In the genomic region with DNA sequence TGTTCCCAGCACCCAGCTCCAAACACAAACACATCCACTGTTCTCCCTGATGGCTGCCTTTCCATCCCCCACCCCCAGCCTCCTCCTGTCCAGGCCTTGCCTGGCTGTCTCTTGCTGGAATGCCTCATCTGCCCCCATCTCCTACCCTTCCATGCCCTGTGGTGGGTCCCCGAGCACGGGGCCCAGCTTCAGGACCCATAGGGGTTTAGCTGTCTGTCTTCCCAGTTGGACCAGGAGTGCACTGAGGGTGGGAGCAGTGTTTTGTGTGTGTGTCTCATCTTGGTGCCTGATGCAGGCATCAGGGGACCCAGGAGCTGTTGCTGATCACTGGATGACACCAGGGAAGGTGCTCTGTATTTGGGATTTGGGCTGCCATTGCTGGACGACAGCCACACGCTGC, we compare ENCODE assay signal across 27 cellular contexts. TPM values are rescaled to one million over a fixed set of nuclear protein-coding genes. Genes with fewer than 3 reads are reported as not detected.
A peak's percentile ranks its signal among the peaks of the same experiment; 100 is the strongest.
DNase-seq lines count a peak whose midpoint lies in the region; ATAC-seq and TF ChIP-seq lines count a peak whose summit lies in the region.
"Had no signal": no experiment of that assay in that cellular context is flagged by ENCODE, and none has a peak within 500 bp of the region (broad histone marks: within the 10 kb centered on the region; RNA-seq: fewer than 3 reads in every experiment).

No MANE protein-coding gene starts in this region.

- dilution Hi-C loops in IMR-90 (cut with HindIII; ENCODE audit: low sequenced_read_pairs, unreplicated experiment), result no loop called here

- peaks cover 2% of the 10 kb centered on the region for H3K36me3 Mint-ChIP-seq in endodermal cell (ENCODE audit: low read depth)
- H3K36me3 Mint-ChIP-seq: activated naive CD4-positive, alpha-beta T cell treated with anti-CD3 and anti-CD28 coated beads, Interleukin-2, amount 50 U/mL, for 24 hours; natural killer cell treated with Interleukin-12 subunit alpha and Interleukin-12 subunit beta and Interleukin-15 and Interleukin-18, amount 100 ng/mL, for 72 hours; T-cell had no signal

- peaks cover 33% of the 10 kb centered on the region for H3F3A ChIP-seq in smooth muscle cell (ENCODE audit: low read depth)

- H3K4ac ChIP-seq in IMR-90 (ENCODE audit: low read depth, low read length) (peak overlapping the region; percentile 71), mesendoderm (ENCODE audit: low read depth, low read length) (no peak overlapping the region)

- no peaks in the 10 kb centered on the region for H3K27me3 ChIP-seq in IMR-90 (ENCODE audit: control insufficient read depth, insufficient read depth, low read length)
- H3K27me3 ChIP-seq in endodermal cell (ENCODE audit: control insufficient read depth, insufficient read depth, low read length, poor library complexity, severe bottlenecking), result no peaks in the 10 kb centered on the region
- H3K27me3 ChIP-seq in mesendoderm (ENCODE audit: insufficient read depth, low read length, poor library complexity), result no peaks in the 10 kb centered on the region
- no peaks in the 10 kb centered on the region for H3K27me3 ChIP-seq in smooth muscle cell (ENCODE audit: low read depth)
- H3K27me3 ChIP-seq: esophagus muscularis mucosa, hepatocyte, testis had no signal

- H2AK5ac ChIP-seq in IMR-90 (ENCODE audit: low read depth, low read length) (peak overlapping the region; percentile 95), mesendoderm (ENCODE audit: low read length) (no peak overlapping the region)

- no TSS peak for BruUV-seq in IMR-90 (replicated peaks; lab: Mats Ljungman, UMichigan)

- no peak for TF ChIP-seq CTCF in IMR-90 (conservative IDR thresholded peaks at IDR 0.05; ENCODE audit: low read depth, low read length)
- TF ChIP-seq CTCF in endodermal cell (conservative IDR thresholded peaks at IDR 0.05), result no peak
- TF ChIP-seq CTCF in smooth muscle cell (IDR thresholded peaks at IDR 0.05; ENCODE audit: borderline replicate concordance, insufficient read depth, poor library complexity, severe bottlenecking), result no peak

- H4K5ac ChIP-seq in IMR-90 (ENCODE audit: low read depth, low read length) (peak overlapping the region; percentile 69), mesendoderm (ENCODE audit: low read length) (no peak overlapping the region)

- H3K36me3 ChIP-seq in IMR-90 (ENCODE audit: control insufficient read depth, insufficient read depth, low read length), result no peaks in the 10 kb centered on the region
- H3K36me3 ChIP-seq in endodermal cell (ENCODE audit: control insufficient read depth, insufficient read depth, low read length), result no peaks in the 10 kb centered on the region
- H3K36me3 ChIP-seq in mesendoderm (ENCODE audit: control insufficient read depth, insufficient read depth, low read length), result no peaks in the 10 kb centered on the region
- no peaks in the 10 kb centered on the region for H3K36me3 ChIP-seq in smooth muscle cell (ENCODE audit: low read depth)
- H3K36me3 ChIP-seq: esophagus muscularis mucosa had no signal

- H3K4me3 ChIP-seq in IMR-90 (ENCODE audit: insufficient read depth, low read depth, low read length) (no peak overlapping the region), endodermal cell (ENCODE audit: low read length) (no peak overlapping the region), mesendoderm (ENCODE audit: low read length) (no peak overlapping the region), smooth muscle cell (no peak overlapping the region)
- H3K4me3 ChIP-seq: esophagus muscularis mucosa, GM23248, hepatocyte, testis had no signal

- H3K27me3 Mint-ChIP-seq in endodermal cell (ENCODE audit: insufficient read depth), result no peaks in the 10 kb centered on the region
- H3K27me3 Mint-ChIP-seq: activated naive CD4-positive, alpha-beta T cell treated with anti-CD3 and anti-CD28 coated beads, Interleukin-2, amount 50 U/mL, for 24 hours; CD4-positive, alpha-beta T cell; natural killer cell treated with Interleukin-12 subunit alpha and Interleukin-12 subunit beta and Interleukin-15 and Interleukin-18, amount 100 ng/mL, for 72 hours had no signal

- peak overlapping the region; percentile 68 for H2BK20ac ChIP-seq in IMR-90 (ENCODE audit: low read depth, low read length)

- H2BK15ac ChIP-seq in IMR-90 (ENCODE audit: low read depth, low read length) (peak overlapping the region; percentile 64; the same call in 2 of the 3 replicates), mesendoderm (replicated peaks; ENCODE audit: low read depth) (no peak overlapping the region)

- H2AFZ ChIP-seq in IMR-90 (replicated peaks; ENCODE audit: low read length, poor library complexity) (peak overlapping the region; percentile 10), smooth muscle cell (ENCODE audit: low read depth) (no peak overlapping the region)
- H2AFZ ChIP-seq: GM23248, hepatocyte had no signal

- H2BK5ac ChIP-seq in IMR-90 (ENCODE audit: low read depth, low read length, poor library complexity, severe bottlenecking) (peak overlapping the region; percentile 92), mesendoderm (ENCODE audit: low read length) (no peak overlapping the region)

- H3K79me2 ChIP-seq in mesendoderm (ENCODE audit: control insufficient read depth, insufficient read depth, low read length), result peaks cover 64% of the 10 kb centered on the region
- H3K79me2 ChIP-seq in smooth muscle cell (ENCODE audit: low read depth), result peaks cover 70% of the 10 kb centered on the region

- intact Hi-C loops in IMR-90 (cut with micrococcal nuclease), result loop anchor here (10.0 kb wide), 1 partner anchor 75 kb away; no protein-coding TSS in a partner anchor

- peak overlapping the region; percentile 89 for H4K91ac ChIP-seq in IMR-90 (ENCODE audit: insufficient read depth, low read depth, low read length)

- H3K9me3 Mint-ChIP-seq in endodermal cell, result no peaks in the 10 kb centered on the region
- H3K9me3 Mint-ChIP-seq: activated naive CD4-positive, alpha-beta T cell treated with anti-CD3 and anti-CD28 coated beads, Interleukin-2, amount 50 U/mL, for 24 hours; activated T-helper 1 cell treated with anti-CD3 and anti-CD28 coated beads, Interleukin-12 subunit alpha, Interleukin-12 subunit beta, Interleukin-2, Interleukin-4 antibody, amounts not matched to agents 30 ng/mL and 10 ng/mL and 1 ng/mL, durations not matched to agents 14 hours and 24 hours and 36 hours; CD4-positive, alpha-beta T cell; natural killer cell treated with Interleukin-12 subunit alpha and Interleukin-12 subunit beta and Interleukin-15 and Interleukin-18, amount 100 ng/mL, for 72 hours; T-cell had no signal

- POLR2A ChIA-PET in IMR-90 (lab: Charles Lee; ENCODE audit: unreplicated experiment), result no interaction called here

- H3K23ac ChIP-seq in IMR-90 (ENCODE audit: low read depth, low read length) (peak overlapping the region; percentile 42), mesendoderm (ENCODE audit: low read length) (peak overlapping the region; percentile 52)

- H3K4me1 ChIP-seq in IMR-90 (ENCODE audit: control insufficient read depth, insufficient read depth, low read length) (peaks cover 60% of the 10 kb centered on the region), endodermal cell (ENCODE audit: control insufficient read depth, insufficient read depth, low read length) (peaks cover 15% of the 10 kb centered on the region), mesendoderm (ENCODE audit: control insufficient read depth, low read depth, low read length) (peaks cover 22% of the 10 kb centered on the region), smooth muscle cell (ENCODE audit: low read depth) (peaks cover 49% of the 10 kb centered on the region)

- peak overlapping the region; percentile 91 for H3K14ac ChIP-seq in IMR-90 (replicated peaks; ENCODE audit: low read depth, low read length)

- H3K18ac ChIP-seq in IMR-90 (ENCODE audit: low read depth, low read length), result peak overlapping the region; percentile 51
- no peak overlapping the region for H3K18ac ChIP-seq in mesendoderm (ENCODE audit: low read length)

- no peak for ATAC-seq in IMR-90 (ENCODE audit: low read depth)
- ATAC-seq: left lobe of liver; natural killer cell treated with Interleukin-12 subunit alpha and Interleukin-12 subunit beta and Interleukin-15 and Interleukin-18, amount 100 ng/mL, for 72 hours; Panc1; T-cell had no signal

- no peak overlapping the region for H3K56ac ChIP-seq in IMR-90 (ENCODE audit: extremely low read depth, insufficient read depth, low read length)
- H3K56ac ChIP-seq in mesendoderm (ENCODE audit: low read length), result no peak overlapping the region

- H3K27ac Mint-ChIP-seq in endodermal cell, result peak overlapping the region; percentile 63
- H3K27ac Mint-ChIP-seq: activated naive CD4-positive, alpha-beta T cell treated with anti-CD3 and anti-CD28 coated beads, Interleukin-2, amount 50 U/mL, for 24 hours; activated T-helper 1 cell treated with anti-CD3 and anti-CD28 coated beads, Interleukin-12 subunit alpha, Interleukin-12 subunit beta, Interleukin-2, Interleukin-4 antibody, amounts not matched to agents 30 ng/mL and 10 ng/mL and 1 ng/mL, durations not matched to agents 14 hours and 24 hours and 36 hours; CD4-positive, alpha-beta T cell; natural killer cell treated with Interleukin-12 subunit alpha and Interleukin-12 subunit beta and Interleukin-15 and Interleukin-18, amount 100 ng/mL, for 72 hours; progenitor cell of endocrine pancreas; T-cell had no signal

- peaks cover 61% of the 10 kb centered on the region for H3K9me1 ChIP-seq in IMR-90 (ENCODE audit: insufficient read depth, low read length)

- no peak overlapping the region for H3K4me3 Mint-ChIP-seq in endodermal cell
- H3K4me3 Mint-ChIP-seq: activated naive CD4-positive, alpha-beta T cell treated with anti-CD3 and anti-CD28 coated beads, Interleukin-2, amount 50 U/mL, for 24 hours; activated T-helper 1 cell treated with anti-CD3 and anti-CD28 coated beads, Interleukin-12 subunit alpha, Interleukin-12 subunit beta, Interleukin-2, Interleukin-4 antibody, amounts not matched to agents 30 ng/mL and 10 ng/mL and 1 ng/mL, durations not matched to agents 14 hours and 24 hours and 36 hours; CD4-positive, alpha-beta T cell; natural killer cell treated with Interleukin-12 subunit alpha and Interleukin-12 subunit beta and Interleukin-15 and Interleukin-18, amount 100 ng/mL, for 72 hours; T-cell had no signal

- H3K27ac ChIP-seq in IMR-90 (ENCODE audit: insufficient read depth, low read length), result peak overlapping the region; percentile 82
- no peak overlapping the region for H3K27ac ChIP-seq in endodermal cell (ENCODE audit: low read depth, low read length)
- no peak overlapping the region for H3K27ac ChIP-seq in mesendoderm (ENCODE audit: low read depth, low read length)
- peak overlapping the region; percentile 87 for H3K27ac ChIP-seq in smooth muscle cell (ENCODE audit: low read depth)
- H3K27ac ChIP-seq: testis had no signal

- H3K9ac ChIP-seq in IMR-90 (ENCODE audit: low read depth, low read length) (peak overlapping the region; percentile 26; the same call in 1 of the 2 replicates), endodermal cell (ENCODE audit: extremely low read depth, low read length, poor library complexity, severe bottlenecking) (no peak overlapping the region), mesendoderm (ENCODE audit: low read length) (no peak overlapping the region), smooth muscle cell (ENCODE audit: low read depth) (no peak overlapping the region)

- peaks cover 26 to 89% of the 10 kb centered on the region in 2 experiments for H3K79me1 ChIP-seq in IMR-90 (ENCODE audit: low read depth in 1 of 2, low read length in 2 of 2)
- peaks cover 48% of the 10 kb centered on the region for H3K79me1 ChIP-seq in mesendoderm (ENCODE audit: low read length)

- H3K4me2 ChIP-seq in IMR-90 (ENCODE audit: low read depth, low read length) (no peak overlapping the region), mesendoderm (ENCODE audit: low read length) (no peak overlapping the region), smooth muscle cell (no peak overlapping the region)
- H3K4me2 ChIP-seq: hepatocyte had no signal

- peak overlapping the region; percentile 38 to 71 for H4K8ac ChIP-seq in IMR-90 (ENCODE audit: low read depth in 2 of 2, low read length in 2 of 2)
- no peak overlapping the region for H4K8ac ChIP-seq in mesendoderm (ENCODE audit: low read depth, low read length)

- H4K20me1 ChIP-seq in IMR-90 (ENCODE audit: insufficient read depth, low read length), result peaks cover 58% of the 10 kb centered on the region
- peaks cover 20% of the 10 kb centered on the region for H4K20me1 ChIP-seq in smooth muscle cell (ENCODE audit: low read depth)

- peaks cover 35% of the 10 kb centered on the region for H3K4me1 Mint-ChIP-seq in endodermal cell
- H3K4me1 Mint-ChIP-seq: activated naive CD4-positive, alpha-beta T cell treated with anti-CD3 and anti-CD28 coated beads, Interleukin-2, amount 50 U/mL, for 24 hours; T-cell had no signal

- 100% methylated on average over 2 of the region's 4 CpGs; no CpG with 5 or more reads in 1 of the 2 experiments for WGBS in IMR-90 (ENCODE audit: extremely low coverage in 2 of 2, insufficient read length in 1 of 2), 2 experiments
- 87 to 93% methylated on average over 2 to 4 of the region's 4 CpGs for WGBS in endodermal cell (ENCODE audit: insufficient coverage in 1 of 2, insufficient read length in 1 of 2), 2 experiments
- WGBS in mesendoderm (ENCODE audit: extremely low coverage, insufficient coverage, low lambda C conversion rate), result no CpG with 5 or more reads among the region's 4 CpGs
- 91% methylated on average over 4 of the region's 4 CpGs for WGBS in smooth muscle cell (ENCODE audit: low lambda C conversion rate)

- TF ChIP-seq POLR2A in IMR-90 (IDR thresholded peaks at IDR 0.05; ENCODE audit: low read depth, low read length), result peak; percentile 27; the same call in 1 of the 2 replicates

- DNase-seq in IMR-90, result no peak
- no peak for DNase-seq in endodermal cell
- no peak for DNase-seq in mesendoderm
- no peak for DNase-seq in smooth muscle cell (lab: John Stamatoyannopoulos, UW; ENCODE audit: unreplicated experiment)
- DNase-seq in ecto neural progenitor cell (ENCODE audit: low spot score), result no peak
- no peak for DNase-seq in DMS153 treated with DMSO at 0.1 percent for 48 hours (lab: John Stamatoyannopoulos, UW; ENCODE audit: unreplicated experiment)
- DNase-seq in NCI-H2196 (lab: John Stamatoyannopoulos, UW; ENCODE audit: unreplicated experiment), result no peak
- DNase-seq in C1 segment of cervical spinal cord (lab: John Stamatoyannopoulos, UW), result no peak
- DNase-seq: activated CD4-positive, alpha-beta T cell treated with anti-CD3 and anti-CD28 coated beads, Interleukin-2, amount 50 U/mL, for 4 hours; caudate nucleus; CD4-positive, alpha-beta T cell; foreskin melanocyte; GM23248; NCI-H1092 treated with DMSO at 0.1 percent for 48 hours; NCI-H187 treated with DMSO at 0.1 percent for 48 hours; NCI-H526; stimulated activated naive CD4-positive, alpha-beta T cell treated with Interleukin-2 at 50 U/mL for 16 hours; T-cell; testis had no signal

- peak overlapping the region; percentile 74 for H2AK9ac ChIP-seq in IMR-90 (replicated peaks; ENCODE audit: low read depth, low read length, poor library complexity)

- CTCF ChIA-PET in IMR-90 (lab: Yijun Ruan, JAX), result no interaction called here

- no peak for TF ChIP-seq RAD21 in IMR-90 (IDR thresholded peaks at IDR 0.05; ENCODE audit: low read length)

- no peaks in the 10 kb centered on the region for H3K9me3 ChIP-seq in IMR-90 (ENCODE audit: control insufficient read depth, insufficient read depth, low read length)
- H3K9me3 ChIP-seq in endodermal cell (ENCODE audit: control insufficient read depth, low read length), result no peaks in the 10 kb centered on the region
- H3K9me3 ChIP-seq in smooth muscle cell (replicated peaks; ENCODE audit: low read depth), result no peaks in the 10 kb centered on the region
- H3K9me3 ChIP-seq: esophagus muscularis mucosa, testis had no signal

- H2BK120ac ChIP-seq in IMR-90 (ENCODE audit: low read depth, low read length), result peak overlapping the region; percentile 58
- no peak overlapping the region for H2BK120ac ChIP-seq in mesendoderm (ENCODE audit: low read depth, low read length)

- in situ Hi-C loops in IMR-90 (cut with MboI; ENCODE audit: low sequenced_read_pairs), result no loop called here

RNA-seq across cellular contexts. Expression of a gene that starts 34.5 kb away (rescaled TPM):
- total RNA-seq in IMR-90 (2012; rRNA removed) (3.8 and 4.7 TPM in 2 replicates), endodermal cell (10 to 100 TPM; 17.0 to 24.2 TPM), smooth muscle cell (10.4 and 10.6 TPM in 2 replicates)
- polyA plus RNA-seq in IMR-90 (2012; rRNA removed) (26.0 and 31.5 TPM in 2 replicates), smooth muscle cell (9.4 and 10.4 TPM in 2 replicates)
- polyA plus RNA-seq in IMR-90 (2012; cell fraction: cytosol; rRNA removed), result 7.6 and 16.7 TPM in 2 replicates
- 57.0 and 124 TPM in 2 replicates for polyA plus RNA-seq in IMR-90 (2012; cell fraction: nucleus; rRNA removed; ENCODE audit: low replicate concordance)
- polyA plus RNA-seq in endodermal cell (2013, experiment 1 of 2), result 29.8 TPM
- 28.3 TPM for polyA plus RNA-seq in endodermal cell (2013, experiment 2 of 2)
- polyA plus RNA-seq in mesendoderm (2013, experiment 1 of 2), result 23.2 TPM
- 23.4 TPM for polyA plus RNA-seq in mesendoderm (2013, experiment 2 of 2)
- total RNA-seq: CD4-positive, alpha-beta T cell had no signal

Comparison
In these comparisons a context has a peak if more than half of its experiments do, and no peak if none do; other contexts are left out.
1. H3K27ac ChIP-seq: peak in IMR-90 (single experiment) and smooth muscle cell (single experiment); none in endodermal cell (single experiment) and mesendoderm (single experiment).